In genomic region chr2:137023205-137023604, GRCh38 we compare ENCODE assay signal across 14 cellular contexts.
DNase-seq lines count a peak whose midpoint lies in the region; ATAC-seq and TF ChIP-seq lines count a peak whose summit lies in the region.
"Had no signal": no experiment of that assay in that cellular context is flagged by ENCODE, and none has a peak within 500 bp of the region (broad histone marks: within the 10 kb centered on the region; RNA-seq: fewer than 3 reads in every experiment).

No MANE protein-coding gene starts in this region.

- no peak overlapping the region for H3K4me3 Mint-ChIP-seq in WTC11
- H3K4me3 Mint-ChIP-seq: CD4-positive, CD25-positive, alpha-beta regulatory T cell; HFFc6 had no signal

- no peak overlapping the region for H3K4me3 ChIP-seq in cardiac muscle cell
- no peak overlapping the region for H3K4me3 ChIP-seq in SJCRH30
- H3K4me3 ChIP-seq: BLaER1 treated with 17β-estradiol and CSF1 and Interleukin-3, amounts not matched to agents 10 nM and 100 nM had no signal

- H3K9me3 ChIP-seq in cardiac muscle cell (ENCODE audit: low read depth) (no peaks in the 10 kb centered on the region), SJCRH30 (replicated peaks) (no peaks in the 10 kb centered on the region)
- H3K9me3 ChIP-seq: BLaER1 treated with 17β-estradiol and CSF1 and Interleukin-3, amounts not matched to agents 10 nM and 100 nM had no signal

- no peaks in the 10 kb centered on the region for H3K36me3 Mint-ChIP-seq in WTC11
- H3K36me3 Mint-ChIP-seq: CD4-positive, CD25-positive, alpha-beta regulatory T cell had no signal

- CTCF ChIA-PET in WTC11 (lab: Charles Lee), result interaction anchor here (0.6 to 1.1 kb wide), 3 partner anchors 61 to 150 kb away, joined by 3 read pairs; no protein-coding TSS in a partner anchor

- peak overlapping the region; percentile 20 for H3K27ac ChIP-seq in cardiac muscle cell
- no peak overlapping the region for H3K27ac ChIP-seq in SJCRH30
- H3K27ac ChIP-seq: BLaER1 treated with 17β-estradiol and CSF1 and Interleukin-3, amounts not matched to agents 10 nM and 100 nM had no signal

- no peak for TF ChIP-seq CTCF in cardiac muscle cell (IDR thresholded peaks at IDR 0.05; ENCODE audit: low read depth, low read length)
- no peak for TF ChIP-seq CTCF in WTC11 (IDR thresholded peaks at IDR 0.05)

- intact Hi-C loops in left ventricle myocardium superior (cut with micrococcal nuclease), result no loop called here

- H3K27me3 Mint-ChIP-seq in WTC11 (ENCODE audit: low read depth), result no peaks in the 10 kb centered on the region

- peaks cover 20% of the 10 kb centered on the region for H3K4me1 Mint-ChIP-seq in WTC11
- H3K4me1 Mint-ChIP-seq: CD4-positive, CD25-positive, alpha-beta regulatory T cell had no signal

- no peaks in the 10 kb centered on the region for H3K36me3 ChIP-seq in cardiac muscle cell
- no peaks in the 10 kb centered on the region for H3K36me3 ChIP-seq in SJCRH30
- H3K36me3 ChIP-seq: BLaER1 treated with 17β-estradiol and CSF1 and Interleukin-3, amounts not matched to agents 10 nM and 100 nM had no signal

- H3K4me1 ChIP-seq in cardiac muscle cell (ENCODE audit: low read depth) (peaks cover 7% of the 10 kb centered on the region), SJCRH30 (no peaks in the 10 kb centered on the region)
- H3K4me1 ChIP-seq: BLaER1 treated with 17β-estradiol and CSF1 and Interleukin-3, amounts not matched to agents 10 nM and 100 nM had no signal

- H3K27me3 ChIP-seq in cardiac muscle cell, result no peaks in the 10 kb centered on the region
- H3K27me3 ChIP-seq in SJCRH30, result no peaks in the 10 kb centered on the region
- H3K27me3 ChIP-seq: BLaER1 treated with 17β-estradiol and CSF1 and Interleukin-3, amounts not matched to agents 10 nM and 100 nM had no signal

- DNase-seq in cardiac muscle cell (ENCODE audit: low read depth in 1 of 2, low spot score in 1 of 2), result peak in 1 of 2 donors; percentile 55
- DNase-seq in left ventricle myocardium superior, result no peak
- no peak for DNase-seq in WTC11 (ENCODE audit: low spot score)
- DNase-seq in islet precursor cell, result peak; percentile 68
- DNase-seq in stimulated activated CD4-positive, alpha-beta T cell treated with anti-CD3 and anti-CD28 coated beads, Interleukin-2, amount 100 ng/mL, for 24 hours, result no peak
- no peak for DNase-seq in SJCRH30
- no peak for DNase-seq in NCI-H2196 treated with DMSO at 0.1 percent for 48 hours (lab: John Stamatoyannopoulos, UW; ENCODE audit: unreplicated experiment)
- DNase-seq: ACHN; Calu3; CD4-positive, CD25-positive, alpha-beta regulatory T cell; DMS 273 treated with DMSO at 0.1 percent for 48 hours; HCEC 1CT; HFFc6 had no signal

- ATAC-seq in left ventricle myocardium superior, result no peak
- peak; percentile 86 for ATAC-seq in WTC11

- POLR2A ChIA-PET in WTC11 (lab: Charles Lee), result no interaction called here

- H3K9me3 Mint-ChIP-seq in WTC11, result peaks cover 4% of the 10 kb centered on the region; the same call in 1 of the 2 replicates
- H3K9me3 Mint-ChIP-seq: CD4-positive, CD25-positive, alpha-beta regulatory T cell; HFFc6 had no signal

- H3K27ac Mint-ChIP-seq in WTC11, result no peak overlapping the region
- H3K27ac Mint-ChIP-seq: CD4-positive, CD25-positive, alpha-beta regulatory T cell; HFFc6 had no signal

TF ChIP-seq in WTC11, 78 proteins besides CTCF, POLR2A, EP300 and RAD21 (continues in another document):
- TF ChIP-seq ZNF121 (CRISPR knock-in tag; IDR thresholded peaks at IDR 0.05) (no peak), IRF1 (CRISPR knock-in tag; IDR thresholded peaks at IDR 0.05) (no peak), SMAD4 (CRISPR knock-in tag; IDR thresholded peaks at IDR 0.05) (no peak), ZNF232 (CRISPR knock-in tag; IDR thresholded peaks at IDR 0.05) (no peak), GRHL2 (CRISPR knock-in tag; IDR thresholded peaks at IDR 0.05; ENCODE audit: insufficient replicate concordance, severe bottlenecking) (no peak), ARID4B (CRISPR knock-in tag; IDR thresholded peaks at IDR 0.05; ENCODE audit: borderline replicate concordance) (no peak), ZNF416 (CRISPR knock-in tag; IDR thresholded peaks at IDR 0.05) (no peak), ZNF263 (CRISPR knock-in tag; IDR thresholded peaks at IDR 0.05; ENCODE audit: low read depth) (no peak), E2F5 (CRISPR knock-in tag; IDR thresholded peaks at IDR 0.05) (no peak), TEAD4 (CRISPR knock-in tag; IDR thresholded peaks at IDR 0.05) (no peak), ZNF317 (CRISPR knock-in tag; IDR thresholded peaks at IDR 0.05; ENCODE audit: borderline replicate concordance, low read depth) (no peak), ERG (CRISPR knock-in tag; IDR thresholded peaks at IDR 0.05) (no peak)
